Comparison of ENCODE assay signal across 2 cellular contexts in the genomic region with DNA sequence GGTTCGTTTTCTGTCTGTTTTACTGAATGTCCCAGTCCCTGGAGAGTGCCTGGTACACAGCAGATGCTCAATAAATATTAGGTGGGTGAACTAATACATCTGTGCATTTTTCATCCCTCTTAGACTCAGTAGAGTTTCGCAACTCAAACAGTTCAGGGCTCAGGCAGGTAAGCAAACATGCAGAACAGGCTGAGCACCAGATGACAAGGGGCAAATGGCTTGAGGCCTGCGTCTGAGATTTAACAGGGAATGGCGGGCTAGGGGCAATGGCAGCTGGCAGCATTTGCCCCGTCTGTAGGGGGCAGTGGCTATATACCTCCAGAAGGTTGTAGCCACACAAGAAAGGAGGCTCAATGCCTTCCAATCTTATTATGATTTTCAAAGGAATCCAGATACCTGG.
TF ChIP-seq lines count a peak whose summit lies in the region.

No MANE protein-coding gene starts in this region.

TF ChIP-seq in A549, 52 proteins besides CTCF, POLR2A, EP300 and RAD21:
- no peak for TF ChIP-seq RFX5 (IDR thresholded peaks at IDR 0.05)
- peak; percentile 17 to 58; a peak in 3 of 4 replicates for TF ChIP-seq CEBPB (IDR thresholded peaks at IDR 0.05)
- TF ChIP-seq FOSB (CRISPR knock-in tag; IDR thresholded peaks at IDR 0.05): no peak
- TF ChIP-seq, protein P1, sequence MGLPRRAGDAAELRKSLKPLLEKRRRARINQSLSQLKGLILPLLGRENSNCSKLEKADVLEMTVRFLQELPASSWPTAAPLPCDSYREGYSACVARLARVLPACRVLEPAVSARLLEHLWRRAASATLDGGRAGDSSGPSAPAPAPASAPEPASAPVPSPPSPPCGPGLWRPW (IDR thresholded peaks at IDR 0.05): no peak

TF ChIP-seq in H1, 55 proteins besides CTCF, POLR2A, EP300 and RAD21:
- TF ChIP-seq CEBPB (IDR thresholded peaks at IDR 0.05; ENCODE audit: low read depth, low read length) (peak; percentile 8; the same call in 1 of the 2 replicates), SP2 (IDR thresholded peaks at IDR 0.05; ENCODE audit: low read length) (no peak)
